23 cellular contexts compared by ENCODE assay signal in genomic region chr18:61890344-61890743, GRCh38. TPM values are rescaled to one million over a fixed set of nuclear protein-coding genes. Genes with fewer than 3 reads are reported as not detected.
"Had no signal": no experiment of that assay in that cellular context is flagged by ENCODE, and none has a peak within 500 bp of the region (broad histone marks: within the 10 kb centered on the region; RNA-seq: fewer than 3 reads in every experiment).

No MANE protein-coding gene starts in this region.

- ATAC-seq: esophagus mucosa; gastrocnemius medialis; heart left ventricle; naive thymus-derived CD4-positive, alpha-beta T cell; sciatic nerve; stimulated activated effector memory CD8-positive, alpha-beta T cell treated with anti-CD3 and anti-CD28 coated beads, Interleukin-12 subunit alpha, Interleukin-12 subunit beta, amount 100 ng/mL, for 72 hours had no signal

- H3K9me3 ChIP-seq: gastrocnemius medialis, heart left ventricle, stomach, thyroid gland, vagina had no signal

- H3K27ac Mint-ChIP-seq: naive thymus-derived CD4-positive, alpha-beta T cell; progenitor cell of endocrine pancreas; stimulated activated effector memory CD8-positive, alpha-beta T cell treated with anti-CD3 and anti-CD28 coated beads, Interleukin-12 subunit alpha, Interleukin-12 subunit beta, amount 100 ng/mL, for 72 hours had no signal

- H2AFZ ChIP-seq: hepatocyte, parathyroid adenoma had no signal

- H3K4me3 ChIP-seq: gastrocnemius medialis, hepatocyte, lung, thyroid gland, vagina had no signal

- H3K36me3 Mint-ChIP-seq: naive thymus-derived CD4-positive, alpha-beta T cell; stimulated activated effector memory CD8-positive, alpha-beta T cell treated with anti-CD3 and anti-CD28 coated beads, Interleukin-12 subunit alpha, Interleukin-12 subunit beta, amount 100 ng/mL, for 72 hours had no signal

- H3K36me3 ChIP-seq: gastrocnemius medialis, thyroid gland had no signal

- H3K27me3 Mint-ChIP-seq: progenitor cell of endocrine pancreas had no signal

- H3K4me2 ChIP-seq: hepatocyte had no signal

- H3K27me3 ChIP-seq: hepatocyte, thyroid gland, vagina had no signal

- H3K9me3 Mint-ChIP-seq: neural crest cell; stimulated activated effector memory CD8-positive, alpha-beta T cell treated with anti-CD3 and anti-CD28 coated beads, Interleukin-12 subunit alpha, Interleukin-12 subunit beta, amount 100 ng/mL, for 72 hours had no signal

- DNase-seq: dorsolateral prefrontal cortex; effector CD4-positive, alpha-beta T cell; foreskin fibroblast; gastrocnemius medialis; heart left ventricle; mesenchymal stem cell; midbrain; naive thymus-derived CD4-positive, alpha-beta T cell; stimulated activated CD4-positive, alpha-beta T cell treated with anti-CD3 and anti-CD28 coated beads, Interleukin-2, amount 100 ng/mL, for 24 hours; stimulated activated CD4-positive, alpha-beta T cell treated with anti-CD3 and anti-CD28 coated beads, Interleukin-4, amount 100 ng/mL, for 24 hours; stimulated activated naive CD4-positive, alpha-beta T cell treated with Interleukin-2 at 50 U/mL for 16 hours; stomach; thyroid gland; trophoblast cell had no signal

- H3K4me3 Mint-ChIP-seq: naive thymus-derived CD4-positive, alpha-beta T cell; stimulated activated effector memory CD8-positive, alpha-beta T cell treated with anti-CD3 and anti-CD28 coated beads, Interleukin-12 subunit alpha, Interleukin-12 subunit beta, amount 100 ng/mL, for 72 hours had no signal

- H3K27ac ChIP-seq: hepatocyte, thyroid gland had no signal

- H3K9ac ChIP-seq: parathyroid adenoma had no signal

RNA-seq across cellular contexts. Expression of gene RNF152, which starts 2.5 kb away (rescaled TPM):
- polyA plus RNA-seq: naive thymus-derived CD4-positive, alpha-beta T cell had no signal
